Comparison of ENCODE assay signal across 21 cellular contexts in the genomic region with DNA sequence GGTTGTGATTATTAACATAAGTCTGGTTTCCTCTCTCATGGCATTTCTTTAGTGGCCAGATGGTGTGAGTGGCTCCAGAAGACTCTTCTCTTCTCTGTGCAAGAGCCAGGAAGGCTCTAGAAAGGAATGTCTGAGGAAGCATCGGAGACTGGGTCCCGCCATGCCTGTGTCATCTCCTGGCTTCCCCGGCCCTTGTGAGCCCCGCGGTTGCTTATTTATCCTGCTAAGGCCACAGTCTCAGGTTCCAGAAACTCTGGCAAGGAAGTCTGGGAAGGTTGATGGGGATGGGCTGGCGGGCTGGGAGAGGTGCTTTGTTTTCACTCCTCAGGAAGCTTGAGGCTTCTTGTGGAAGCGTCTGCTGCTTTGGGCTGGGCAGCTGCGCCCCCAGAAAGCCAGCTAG. TPM values are rescaled to one million over a fixed set of nuclear protein-coding genes. Genes with fewer than 3 reads are reported as not detected.
DNase-seq lines count a peak whose midpoint lies in the region; ATAC-seq, FAIRE-seq and TF ChIP-seq lines count a peak whose summit lies in the region.
"Had no signal": no experiment of that assay in that cellular context is flagged by ENCODE, and none has a peak within 500 bp of the region (broad histone marks: within the 10 kb centered on the region; RNA-seq: fewer than 3 reads in every experiment).

No MANE protein-coding gene starts in this region.

- peaks cover 22% of the 10 kb centered on the region for H3K4me1 ChIP-seq in right cardiac atrium (ENCODE audit: control insufficient read depth, insufficient read depth, low read length)
- peaks cover 8% of the 10 kb centered on the region for H3K4me1 ChIP-seq in astrocyte (ENCODE audit: insufficient read depth, low read length)

- H3K9ac ChIP-seq in astrocyte (ENCODE audit: low read length), result peak overlapping the region; percentile 38

- ATAC-seq in right cardiac atrium (no peak), Right ventricle myocardium superior (ENCODE audit: poor library complexity) (no peak)

- no peaks in the 10 kb centered on the region for H3K27me3 Mint-ChIP-seq in astrocyte (ENCODE audit: low read depth, unreplicated experiment)
- no peaks in the 10 kb centered on the region for H3K27me3 Mint-ChIP-seq in type B pancreatic cell
- H3K27me3 Mint-ChIP-seq in activated T-cell treated with anti-CD3 and anti-CD28 coated beads, Interleukin-2, amount 50 U/mL, for 24 hours, result no peaks in the 10 kb centered on the region

- 63% methylated on average over 8 of the region's 8 CpGs for WGBS in right cardiac atrium

- DNase-seq in right cardiac atrium, result peak in 1 of 3 donors; percentile 13
- DNase-seq in Right ventricle myocardium superior, result no peak
- DNase-seq in astrocyte (ENCODE audit: low read depth), result peak; percentile 76
- DNase-seq in iris pigment epithelial cell (ENCODE audit: low read depth), result peak; percentile 75
- no peak for DNase-seq in type B pancreatic cell (ENCODE audit: extremely low spot score, unreplicated experiment)
- DNase-seq in epidermal melanocyte (ENCODE audit: insufficient read length, low spot score), result no peak
- DNase-seq in ecto neural progenitor cell (ENCODE audit: low spot score), result no peak
- no peak for DNase-seq in activated T-cell treated with anti-CD3 and anti-CD28 coated beads, Interleukin-2, amount 50 U/mL, for 24 hours
- DNase-seq: ACHN; aorta; cortex of kidney; esophagus squamous epithelium; immature natural killer cell; lower lobe of right lung; natural killer cell; NCI-H1694 treated with DMSO at 0.1 percent for 48 hours; NCI-H510A treated with DMSO at 0.1 percent for 48 hours; SIG-M5; stimulated activated CD4-positive, alpha-beta T cell treated with anti-CD3 and anti-CD28 coated beads, Interleukin-15, amount 100 ng/mL, for 24 hours; T-helper 9 cell had no signal

- no peak overlapping the region for H2AFZ ChIP-seq in astrocyte (ENCODE audit: low read depth, low read length)

- peaks cover 74% of the 10 kb centered on the region for H3K79me2 ChIP-seq in astrocyte (ENCODE audit: insufficient read depth, low read length)

- H3K4me3 ChIP-seq in right cardiac atrium (ENCODE audit: low read length) (no peak overlapping the region), astrocyte (ENCODE audit: insufficient read depth, low read depth, low read length) (no peak overlapping the region)
- H3K4me3 ChIP-seq: esophagus squamous epithelium, lower lobe of right lung, vagina had no signal

- intact Hi-C loops in right cardiac atrium (cut with DNase I) (no loop called here), Right ventricle myocardium superior (cut with DNase I) (no loop called here)

- peak overlapping the region; percentile 77 for H3K27ac Mint-ChIP-seq in astrocyte (ENCODE audit: unreplicated experiment)
- peak overlapping the region; percentile 11 for H3K27ac Mint-ChIP-seq in type B pancreatic cell
- H3K27ac Mint-ChIP-seq in activated T-cell treated with anti-CD3 and anti-CD28 coated beads, Interleukin-2, amount 50 U/mL, for 24 hours, result no peak overlapping the region

- peak overlapping the region; percentile 39 for H3K4me2 ChIP-seq in astrocyte (ENCODE audit: low read length)

- peaks cover 10% of the 10 kb centered on the region for H3K36me3 Mint-ChIP-seq in astrocyte (ENCODE audit: low read depth, unreplicated experiment)
- H3K36me3 Mint-ChIP-seq in type B pancreatic cell, result peaks cover 9% of the 10 kb centered on the region
- peaks cover 42% of the 10 kb centered on the region for H3K36me3 Mint-ChIP-seq in activated T-cell treated with anti-CD3 and anti-CD28 coated beads, Interleukin-2, amount 50 U/mL, for 24 hours (ENCODE audit: low read depth)
- H3K36me3 Mint-ChIP-seq: natural killer cell had no signal

- H3K9me3 ChIP-seq in right cardiac atrium (ENCODE audit: control insufficient read depth, low read length) (no peaks in the 10 kb centered on the region), astrocyte (ENCODE audit: insufficient read depth, low read depth, low read length) (no peaks in the 10 kb centered on the region)
- H3K9me3 ChIP-seq: esophagus squamous epithelium, lower lobe of right lung, vagina had no signal

- H3K9me3 Mint-ChIP-seq in astrocyte (ENCODE audit: unreplicated experiment), result no peaks in the 10 kb centered on the region
- no peaks in the 10 kb centered on the region for H3K9me3 Mint-ChIP-seq in type B pancreatic cell
- no peaks in the 10 kb centered on the region for H3K9me3 Mint-ChIP-seq in activated T-cell treated with anti-CD3 and anti-CD28 coated beads, Interleukin-2, amount 50 U/mL, for 24 hours
- H3K9me3 Mint-ChIP-seq: natural killer cell had no signal

- H3K27ac ChIP-seq in right cardiac atrium (ENCODE audit: low read length), result peak overlapping the region; percentile 25
- peak overlapping the region; percentile 11 for H3K27ac ChIP-seq in astrocyte (ENCODE audit: low read depth, low read length)
- H3K27ac ChIP-seq: esophagus squamous epithelium, lower lobe of right lung, vagina had no signal

- H3K4me3 Mint-ChIP-seq in astrocyte (ENCODE audit: unreplicated experiment) (no peak overlapping the region), type B pancreatic cell (no peak overlapping the region)
- no peak overlapping the region for H3K4me3 Mint-ChIP-seq in activated T-cell treated with anti-CD3 and anti-CD28 coated beads, Interleukin-2, amount 50 U/mL, for 24 hours
- H3K4me3 Mint-ChIP-seq: immature natural killer cell had no signal

- no peaks in the 10 kb centered on the region for H3K36me3 ChIP-seq in astrocyte (ENCODE audit: insufficient read depth, low read length)
- H3K36me3 ChIP-seq: lower lobe of right lung, vagina had no signal

- peaks cover 8% of the 10 kb centered on the region for H3K4me1 Mint-ChIP-seq in astrocyte (ENCODE audit: low read depth, unreplicated experiment)
- H3K4me1 Mint-ChIP-seq in type B pancreatic cell (ENCODE audit: unreplicated experiment), result peaks cover 36% of the 10 kb centered on the region
- H3K4me1 Mint-ChIP-seq in activated T-cell treated with anti-CD3 and anti-CD28 coated beads, Interleukin-2, amount 50 U/mL, for 24 hours (ENCODE audit: low read depth), result peaks cover 53% of the 10 kb centered on the region

- H3K27me3 ChIP-seq in right cardiac atrium (ENCODE audit: control insufficient read depth, insufficient read depth), result no peaks in the 10 kb centered on the region
- H3K27me3 ChIP-seq in astrocyte (ENCODE audit: insufficient read depth, low read length), result no peaks in the 10 kb centered on the region
- H3K27me3 ChIP-seq: esophagus squamous epithelium, vagina had no signal

- no peak for FAIRE-seq in astrocyte (lab: Jason Lieb, UNC)

- peaks cover 79% of the 10 kb centered on the region for H4K20me1 ChIP-seq in astrocyte (ENCODE audit: insufficient read depth, low read length)

- TF ChIP-seq CTCF in astrocyte (IDR thresholded peaks at IDR 0.05; ENCODE audit: insufficient read depth, low read depth, low read length), result no peak
- no peak for TF ChIP-seq CTCF in type B pancreatic cell (conservative IDR thresholded peaks at IDR 0.05)

RNA-seq across cellular contexts. Expression of gene BCR, which starts 18.9 kb away (rescaled TPM):
- total RNA-seq in right cardiac atrium (10 to 100 TPM; 35.4 to 48.0 (median 36.6) TPM), Right ventricle myocardium superior (28.2 TPM), astrocyte (41.2 and 48.9 TPM in 2 replicates), type B pancreatic cell (ENCODE audit: low replicate concordance) (61.2 and 71.6 TPM in 2 replicates)
- 18.3 TPM for polyA plus RNA-seq in right cardiac atrium

RNA-seq across cellular contexts. Expression of gene RAB36, which starts 53.9 kb away (rescaled TPM):
- total RNA-seq in right cardiac atrium (1 to 10 TPM; 1.1 to 2.7 (median 1.6) TPM), Right ventricle myocardium superior (0.35 TPM), astrocyte (5.0 and 5.2 TPM in 2 replicates), type B pancreatic cell (ENCODE audit: low replicate concordance) (6.8 and 18.4 TPM in 2 replicates)
- 0.59 TPM for polyA plus RNA-seq in right cardiac atrium

RNA-seq across cellular contexts. Expression of gene RSPH14, which starts 57.4 kb away (rescaled TPM):
- total RNA-seq in right cardiac atrium, result not detected
- 0.75 TPM for polyA plus RNA-seq in right cardiac atrium
- not detected for total RNA-seq in Right ventricle myocardium superior
- total RNA-seq in astrocyte, result not detected in 2 replicates
- total RNA-seq in type B pancreatic cell (ENCODE audit: low replicate concordance), result 0.93 and 1.5 TPM in 2 replicates
- total RNA-seq: esophagus squamous epithelium, vagina had no signal
- polyA plus RNA-seq: aorta had no signal

Comparison
In these comparisons a context has a peak if more than half of its experiments do, and no peak if none do; other contexts are left out.
1. DNase-seq: peak in astrocyte (single experiment) and iris pigment epithelial cell (single experiment); none in Right ventricle myocardium superior (single experiment), type B pancreatic cell (single experiment), epidermal melanocyte (single experiment), ecto neural progenitor cell (single experiment) and activated T-cell treated with anti-CD3 and anti-CD28 coated beads, Interleukin-2, amount 50 U/mL, for 24 hours (single experiment).